ENCODE assay signal across 1 cellular context in the genomic region with DNA sequence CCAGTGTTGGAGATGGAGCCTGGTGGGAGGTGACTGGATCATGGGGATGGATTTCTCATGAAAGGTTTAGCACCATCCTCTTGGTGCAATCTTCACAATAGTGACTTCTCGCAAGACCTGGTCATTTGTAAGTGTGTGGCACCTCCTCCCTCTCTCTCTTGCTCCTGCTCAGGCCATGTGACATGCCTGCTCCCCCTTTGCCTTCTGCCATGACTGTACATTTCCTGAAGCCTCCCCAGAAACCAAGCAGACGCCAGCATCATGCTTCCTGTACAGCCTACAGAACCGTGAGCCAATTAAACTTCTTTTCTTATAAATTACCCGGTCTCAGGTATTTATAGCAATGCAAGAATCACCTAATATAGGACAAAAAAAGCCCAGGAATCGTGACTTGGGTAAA.
TF ChIP-seq lines count a peak whose summit lies in the region.

No MANE protein-coding gene starts in this region.

TF ChIP-seq in endothelial cell of umbilical vein, 7 proteins besides CTCF, POLR2A, EP300 and RAD21:
- no peak for TF ChIP-seq MAX (IDR thresholded peaks at IDR 0.05; ENCODE audit: insufficient read depth, insufficient read length)
- TF ChIP-seq JUN (IDR thresholded peaks at IDR 0.05; ENCODE audit: borderline replicate concordance, insufficient read depth, insufficient read length, low read depth): no peak
- peak; percentile 11 for TF ChIP-seq FOS (IDR thresholded peaks at IDR 0.05; ENCODE audit: borderline replicate concordance, insufficient read depth, low read length)
